Comparison of ENCODE assay signal across 19 cellular contexts in the genomic region with DNA sequence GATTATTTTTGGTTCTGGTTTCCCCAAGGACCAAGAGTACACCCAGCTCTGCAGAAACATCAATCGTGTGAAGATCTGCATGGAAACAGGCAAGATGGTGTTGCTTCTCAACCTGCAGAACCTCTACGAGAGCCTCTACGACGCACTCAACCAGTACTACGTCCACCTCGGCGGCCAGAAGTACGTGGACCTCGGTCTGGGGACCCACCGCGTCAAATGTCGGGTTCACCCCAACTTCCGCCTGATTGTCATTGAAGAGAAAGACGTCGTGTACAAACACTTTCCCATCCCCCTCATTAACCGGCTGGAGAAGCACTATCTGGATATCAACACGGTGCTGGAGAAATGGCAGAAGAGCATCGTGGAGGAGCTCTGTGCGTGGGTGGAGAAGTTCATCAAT.
"Had no signal": no experiment of that assay in that cellular context is flagged by ENCODE, and none has a peak within 500 bp of the region (broad histone marks: within the 10 kb centered on the region; RNA-seq: fewer than 3 reads in every experiment).

No MANE protein-coding gene starts in this region.

- ATAC-seq: left ventricle myocardium superior; mucosa of descending colon; pancreas; right lobe of liver; stimulated activated memory B cell treated with anti-CD40 and anti-IgM and Interleukin-4, amounts not matched to agents 10 μg/mL and 1 μg/mL and 100 μg/mL, for 72 hours had no signal

- H3K9me3 Mint-ChIP-seq: immature natural killer cell; naive B cell; stimulated activated memory B cell treated with anti-CD40 and anti-IgM and Interleukin-4, amounts not matched to agents 10 μg/mL and 1 μg/mL and 100 μg/mL, for 72 hours had no signal

- H3K27me3 Mint-ChIP-seq: naive B cell; stimulated activated memory B cell treated with anti-CD40 and anti-IgM and Interleukin-4, amounts not matched to agents 10 μg/mL and 1 μg/mL and 100 μg/mL, for 72 hours had no signal

- H3K4me3 Mint-ChIP-seq: immature natural killer cell; naive B cell; stimulated activated memory B cell treated with anti-CD40 and anti-IgM and Interleukin-4, amounts not matched to agents 10 μg/mL and 1 μg/mL and 100 μg/mL, for 72 hours had no signal

- DNase-seq: activated CD4-positive, alpha-beta T cell treated with anti-CD3 and anti-CD28 coated beads, Interleukin-2, amount 50 U/mL, for 1 hour; activated gamma-delta T cell; dermis blood vessel endothelial cell; effector memory CD4-positive, alpha-beta T cell; esophagus squamous epithelium; immature natural killer cell; kidney glomerular epithelial cell; left ventricle myocardium superior; mucosa of descending colon; naive B cell; pancreas; right lobe of liver; SK-N-SH; stimulated activated CD4-positive, alpha-beta T cell treated with anti-CD3 and anti-CD28 coated beads, Interleukin-4, amount 100 ng/mL, for 24 hours; upper lobe of left lung had no signal

- FAIRE-seq: pancreas had no signal

- H3K27me3 ChIP-seq: esophagus squamous epithelium, neutrophil, pancreas, right lobe of liver, upper lobe of left lung had no signal

- H3K27ac ChIP-seq: esophagus squamous epithelium, neutrophil, pancreas, right lobe of liver, thoracic aorta, upper lobe of left lung had no signal

- H3K4me2 ChIP-seq: SK-N-SH, smooth muscle cell had no signal

- H3K4me1 ChIP-seq: esophagus squamous epithelium, pancreas, right lobe of liver, upper lobe of left lung had no signal

- H3K4me3 ChIP-seq: esophagus squamous epithelium, mucosa of descending colon, pancreas, right lobe of liver, smooth muscle cell, thoracic aorta, upper lobe of left lung had no signal

- H3K27ac Mint-ChIP-seq: stimulated activated memory B cell treated with anti-CD40 and anti-IgM and Interleukin-4, amounts not matched to agents 10 μg/mL and 1 μg/mL and 100 μg/mL, for 72 hours had no signal

- H3K9ac ChIP-seq: SK-N-SH had no signal

- H3K9me3 ChIP-seq: esophagus squamous epithelium, mucosa of descending colon, neutrophil, pancreas, right lobe of liver, SK-N-SH, thoracic aorta, upper lobe of left lung had no signal
